17 cellular contexts compared by ENCODE assay signal in the genomic region with DNA sequence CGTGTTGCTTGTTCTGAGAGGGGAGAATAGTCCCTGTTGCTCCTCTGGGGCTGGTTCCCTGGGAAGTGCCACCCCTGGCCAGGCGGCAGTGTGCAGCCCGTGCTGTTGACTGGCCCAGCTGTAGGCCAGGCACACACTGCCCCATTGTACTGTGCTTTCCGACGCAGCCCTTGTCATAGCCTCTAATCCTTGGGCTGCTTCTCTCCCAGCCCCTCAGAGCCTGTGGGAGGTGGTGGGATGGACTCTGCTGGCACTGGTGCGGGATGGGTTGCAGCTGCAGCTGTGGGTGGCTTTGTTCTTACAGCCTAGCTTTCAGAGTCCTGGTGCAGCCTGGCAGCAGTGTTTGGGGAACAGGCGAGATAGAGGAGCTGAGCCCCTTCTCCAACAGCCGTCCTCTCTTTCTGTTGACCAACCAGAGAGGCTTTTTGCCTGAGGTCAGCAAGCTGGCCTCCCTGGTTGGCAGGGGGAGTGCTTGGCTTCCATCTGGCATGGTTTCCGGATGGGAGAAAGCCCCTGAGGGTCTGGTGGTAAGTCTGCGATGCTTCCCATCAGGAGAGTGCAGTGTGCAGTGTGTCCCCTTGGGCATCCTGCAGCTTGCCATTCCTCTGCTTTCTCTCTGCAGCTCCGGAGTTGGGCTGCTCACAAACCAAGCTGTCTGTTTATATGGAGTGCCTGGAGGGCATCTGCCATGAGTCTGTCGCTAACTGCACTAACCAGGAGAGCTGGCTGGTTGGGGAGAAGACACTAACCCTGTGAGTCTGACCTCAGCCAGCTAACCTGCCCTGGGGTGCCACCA. TPM values are rescaled to one million over a fixed set of nuclear protein-coding genes. Genes with fewer than 3 reads are reported as not detected.
DNase-seq lines count a peak whose midpoint lies in the region; ATAC-seq and TF ChIP-seq lines count a peak whose summit lies in the region.
"Had no signal": no experiment of that assay in that cellular context is flagged by ENCODE, and none has a peak within 500 bp of the region (broad histone marks: within the 10 kb centered on the region; RNA-seq: fewer than 3 reads in every experiment).

No MANE protein-coding gene starts in this region.

- DNase-seq in activated T-cell treated with anti-CD3 and anti-CD28 coated beads, Interleukin-2, amount 50 U/mL, for 24 hours: no peak
- no peak for DNase-seq in activated T-cell treated with anti-CD3 and anti-CD28 coated beads, Interleukin-2, amount 50 U/mL, for 4 hours
- DNase-seq in neural crest cell (ENCODE audit: low read depth, low spot score): no peak
- DNase-seq in superior temporal gyrus (ENCODE audit: extremely low spot score): peak; percentile 98
- DNase-seq in NCI-H524 treated with DMSO at 0.1 percent for 48 hours (lab: John Stamatoyannopoulos, UW): no peak
- no peak for DNase-seq in NCI-H146 (lab: John Stamatoyannopoulos, UW)
- DNase-seq: activated CD4-positive, alpha-beta T cell treated with anti-CD3 and anti-CD28 coated beads for 4 hours; activated T-cell treated with anti-CD3 and anti-CD28 coated beads for 4 hours; NCI-H2107; ovary; stimulated activated CD4-positive, alpha-beta T cell treated with anti-CD3 and anti-CD28 coated beads, Interleukin-15, amount 100 ng/mL, for 24 hours; thyroid gland had no signal

- no peak overlapping the region for H3K4me3 ChIP-seq in ectodermal cell (ENCODE audit: insufficient read depth, low read depth, low read length)
- H3K4me3 ChIP-seq: lung, MG63, ovary, thyroid gland had no signal

- H3K9me3 ChIP-seq in ectodermal cell (ENCODE audit: control insufficient read depth, low read length): no peaks in the 10 kb centered on the region
- H3K9me3 ChIP-seq: MG63, ovary, thyroid gland had no signal

- ATAC-seq in activated T-cell treated with anti-CD3 and anti-CD28 coated beads, Interleukin-2, amount 50 U/mL, for 4 hours: no peak
- ATAC-seq in GM21526 (IDR thresholded peaks at IDR 0.05; ENCODE audit: low FRiP score, unreplicated experiment): no peak

- no peak overlapping the region for H3K4me3 Mint-ChIP-seq in activated T-cell treated with anti-CD3 and anti-CD28 coated beads, Interleukin-2, amount 50 U/mL, for 24 hours
- no peak overlapping the region for H3K4me3 Mint-ChIP-seq in activated T-cell treated with anti-CD3 and anti-CD28 coated beads, Interleukin-2, amount 50 U/mL, for 4 hours
- no peak overlapping the region for H3K4me3 Mint-ChIP-seq in neural crest cell
- H3K4me3 Mint-ChIP-seq: T-helper 1 cell treated with Interleukin-12 subunit alpha and Interleukin-12 subunit beta and Interleukin-4 antibody, amounts not matched to agents 30 μg/mL and 1 μg/mL, for 36 hours had no signal

- peaks cover 30% of the 10 kb centered on the region for H3K4me1 Mint-ChIP-seq in activated T-cell treated with anti-CD3 and anti-CD28 coated beads, Interleukin-2, amount 50 U/mL, for 24 hours (ENCODE audit: low read depth)
- H3K4me1 Mint-ChIP-seq in activated T-cell treated with anti-CD3 and anti-CD28 coated beads, Interleukin-2, amount 50 U/mL, for 4 hours (ENCODE audit: low read depth): peaks cover 19% of the 10 kb centered on the region
- H3K4me1 Mint-ChIP-seq in neural crest cell: peaks cover 22% of the 10 kb centered on the region

- no peaks in the 10 kb centered on the region for H3K36me3 ChIP-seq in ectodermal cell (ENCODE audit: control insufficient read depth, insufficient read depth, low read length)
- H3K36me3 ChIP-seq: MG63, ovary, thyroid gland had no signal

- H3K4me1 ChIP-seq in ectodermal cell (ENCODE audit: control insufficient read depth, insufficient read depth, low read length): peaks cover 20% of the 10 kb centered on the region

- no peaks in the 10 kb centered on the region for H3K27me3 ChIP-seq in ectodermal cell (ENCODE audit: control insufficient read depth, insufficient read depth, low read length, poor library complexity, severe bottlenecking)
- H3K27me3 ChIP-seq: MG63, ovary, thyroid gland had no signal

- no peak for TF ChIP-seq CTCF in neural crest cell (conservative IDR thresholded peaks at IDR 0.05)

- no peaks in the 10 kb centered on the region for H3K27me3 Mint-ChIP-seq in activated T-cell treated with anti-CD3 and anti-CD28 coated beads, Interleukin-2, amount 50 U/mL, for 24 hours
- no peaks in the 10 kb centered on the region for H3K27me3 Mint-ChIP-seq in activated T-cell treated with anti-CD3 and anti-CD28 coated beads, Interleukin-2, amount 50 U/mL, for 4 hours (ENCODE audit: low read depth)
- H3K27me3 Mint-ChIP-seq in neural crest cell (ENCODE audit: low read depth): no peaks in the 10 kb centered on the region

- peaks cover 51% of the 10 kb centered on the region for H3K36me3 Mint-ChIP-seq in activated T-cell treated with anti-CD3 and anti-CD28 coated beads, Interleukin-2, amount 50 U/mL, for 24 hours (ENCODE audit: low read depth)
- H3K36me3 Mint-ChIP-seq in activated T-cell treated with anti-CD3 and anti-CD28 coated beads, Interleukin-2, amount 50 U/mL, for 4 hours (ENCODE audit: insufficient read depth): peaks cover 7% of the 10 kb centered on the region
- H3K36me3 Mint-ChIP-seq in neural crest cell (ENCODE audit: low read depth): no peaks in the 10 kb centered on the region

- H3K9me3 Mint-ChIP-seq in activated T-cell treated with anti-CD3 and anti-CD28 coated beads, Interleukin-2, amount 50 U/mL, for 24 hours: no peaks in the 10 kb centered on the region
- H3K9me3 Mint-ChIP-seq in activated T-cell treated with anti-CD3 and anti-CD28 coated beads, Interleukin-2, amount 50 U/mL, for 4 hours: no peaks in the 10 kb centered on the region
- H3K9me3 Mint-ChIP-seq in neural crest cell: no peaks in the 10 kb centered on the region
- H3K9me3 Mint-ChIP-seq: T-helper 1 cell treated with Interleukin-12 subunit alpha and Interleukin-12 subunit beta and Interleukin-4 antibody, amounts not matched to agents 30 μg/mL and 1 μg/mL, for 36 hours had no signal

- WGBS in ectodermal cell, 2 experiments: 82 to 84% methylated on average over 12 of the region's 12 CpGs

- peak overlapping the region; percentile 68 for H3K27ac ChIP-seq in ectodermal cell (ENCODE audit: insufficient read depth, low read depth, low read length, poor library complexity, severe bottlenecking)
- H3K27ac ChIP-seq: ovary, thyroid gland had no signal

- peak overlapping the region; percentile 51 for H3K27ac Mint-ChIP-seq in activated T-cell treated with anti-CD3 and anti-CD28 coated beads, Interleukin-2, amount 50 U/mL, for 24 hours
- peak overlapping the region; percentile 57 for H3K27ac Mint-ChIP-seq in neural crest cell (ENCODE audit: unreplicated experiment)
- H3K27ac Mint-ChIP-seq: T-helper 1 cell treated with Interleukin-12 subunit alpha and Interleukin-12 subunit beta and Interleukin-4 antibody, amounts not matched to agents 30 μg/mL and 1 μg/mL, for 36 hours had no signal

RNA-seq across cellular contexts. Expression of a gene that starts 12.1 kb away (rescaled TPM):
- total RNA-seq in activated T-cell treated with anti-CD3 and anti-CD28 coated beads, Interleukin-2, amount 50 U/mL, for 4 hours: 10 to 100 TPM; 45.5 to 52.8 (median 46.2) TPM
- polyA plus RNA-seq in ectodermal cell (2013, experiment 1 of 4): 58.9 TPM
- polyA plus RNA-seq in ectodermal cell (2013, experiment 2 of 4): 54.8 TPM
- polyA plus RNA-seq in ectodermal cell (2013, experiment 3 of 4): 42.8 TPM
- polyA plus RNA-seq in ectodermal cell (2013, experiment 4 of 4): 45.1 TPM
- total RNA-seq in neural crest cell: 47.3 and 52.1 TPM in 2 replicates

RNA-seq across cellular contexts. Expression of a gene that starts 20.7 kb away (rescaled TPM):
- under 1 TPM; 0.16 to 0.47 (median 0.20) TPM for total RNA-seq in activated T-cell treated with anti-CD3 and anti-CD28 coated beads, Interleukin-2, amount 50 U/mL, for 4 hours
- polyA plus RNA-seq in ectodermal cell (2013, experiment 1 of 4): 0.74 TPM
- 0.27 TPM for polyA plus RNA-seq in ectodermal cell (2013, experiment 2 of 4)
- 0.32 TPM for polyA plus RNA-seq in ectodermal cell (2013, experiment 3 of 4)
- 0.69 TPM for polyA plus RNA-seq in ectodermal cell (2013, experiment 4 of 4)
- 2.1 and 2.7 TPM in 2 replicates for total RNA-seq in neural crest cell

RNA-seq across cellular contexts. Expression of a gene that starts 27.3 kb away (rescaled TPM):
- total RNA-seq in activated T-cell treated with anti-CD3 and anti-CD28 coated beads, Interleukin-2, amount 50 U/mL, for 4 hours: 10 to 100 TPM; 33.3 to 40.9 (median 35.4) TPM
- 104 TPM for polyA plus RNA-seq in ectodermal cell (2013, experiment 1 of 4)
- 117 TPM for polyA plus RNA-seq in ectodermal cell (2013, experiment 2 of 4)
- 86.6 TPM for polyA plus RNA-seq in ectodermal cell (2013, experiment 3 of 4)
- 101 TPM for polyA plus RNA-seq in ectodermal cell (2013, experiment 4 of 4)
- 85.7 and 93.0 TPM in 2 replicates for total RNA-seq in neural crest cell

RNA-seq across cellular contexts. Expression of a gene that starts 27.4 kb away (rescaled TPM):
- 100 to 1,000 TPM; 192 to 231 (median 200) TPM for total RNA-seq in activated T-cell treated with anti-CD3 and anti-CD28 coated beads, Interleukin-2, amount 50 U/mL, for 4 hours
- 33.7 TPM for polyA plus RNA-seq in ectodermal cell (2013, experiment 1 of 4)
- polyA plus RNA-seq in ectodermal cell (2013, experiment 2 of 4): 38.0 TPM
- 30.3 TPM for polyA plus RNA-seq in ectodermal cell (2013, experiment 3 of 4)
- 33.1 TPM for polyA plus RNA-seq in ectodermal cell (2013, experiment 4 of 4)
- total RNA-seq in neural crest cell: 45.8 and 60.8 TPM in 2 replicates

RNA-seq across cellular contexts. Expression of a gene that starts 34.1 kb away (rescaled TPM):
- 1 to 10 TPM; 5.0 to 9.0 (median 6.7) TPM for total RNA-seq in activated T-cell treated with anti-CD3 and anti-CD28 coated beads, Interleukin-2, amount 50 U/mL, for 4 hours
- 0.54 TPM for polyA plus RNA-seq in ectodermal cell (2013, experiment 1 of 4)
- 1.0 TPM for polyA plus RNA-seq in ectodermal cell (2013, experiment 2 of 4)
- 0.53 TPM for polyA plus RNA-seq in ectodermal cell (2013, experiment 3 of 4)
- polyA plus RNA-seq in ectodermal cell (2013, experiment 4 of 4): 0.65 TPM
- 1.5 and 1.6 TPM in 2 replicates for total RNA-seq in neural crest cell
